ENCODE assay signal across 27 cellular contexts in genomic region chr1:237779356-237779755, GRCh38.
"Had no signal": no experiment of that assay in that cellular context is flagged by ENCODE, and none has a peak within 500 bp of the region (broad histone marks: within the 10 kb centered on the region; RNA-seq: fewer than 3 reads in every experiment).

No MANE protein-coding gene starts in this region.

- ATAC-seq: activated CD4-positive, alpha-beta T cell treated with anti-CD3 and anti-CD28 coated beads for 36 hours; activated CD8-positive, alpha-beta memory T cell treated with anti-CD3 and anti-CD28 coated beads, Interleukin-2, amount 10 ng/mL, durations not matched to agents 7 days and 5 days; activated CD8-positive, alpha-beta T cell treated with anti-CD3 and anti-CD28 coated beads, Interleukin-2, amount 10 ng/mL, durations not matched to agents 7 days and 5 days; activated naive CD8-positive, alpha-beta T cell treated with anti-CD3 and anti-CD28 coated beads, Interleukin-2, amount 50 U/mL, for 24 hours; body of pancreas; gastroesophageal sphincter had no signal

- DNase-seq: activated CD4-positive, alpha-beta memory T cell treated with anti-CD3 and anti-CD28 coated beads for 36 hours; activated CD4-positive, alpha-beta T cell treated with anti-CD3 and anti-CD28 coated beads for 36 hours; activated CD4-positive, alpha-beta T cell treated with anti-CD3 and anti-CD28 coated beads, Interleukin-2, amount 10 ng/mL, durations not matched to agents 24 days and 14 days; activated CD4-positive, CD25-positive, alpha-beta regulatory T cell; activated CD4-positive, CD25-positive, alpha-beta regulatory T cell treated with anti-CD3 and anti-CD28 coated beads, Interleukin-2, amount 50 U/mL, for 72 hours; activated CD8-positive, alpha-beta memory T cell treated with anti-CD3 and anti-CD28 coated beads, Interleukin-2, amount 10 ng/mL, durations not matched to agents 7 days and 5 days; activated CD8-positive, alpha-beta memory T cell treated with anti-CD3 and anti-CD28 coated beads, Interleukin-2, amount 50 U/mL, for 4 hours; activated CD8-positive, alpha-beta T cell treated with anti-CD3 and anti-CD28 coated beads, Interleukin-2, amount 10 ng/mL, durations not matched to agents 7 days and 5 days; activated effector memory CD4-positive, alpha-beta T cell treated with anti-CD3 and anti-CD28 coated beads, Interleukin-2, amount 50 U/mL, for 16 hours; activated naive CD4-positive, alpha-beta T cell treated with anti-CD3 and anti-CD28 coated beads for 36 hours; activated naive CD8-positive, alpha-beta T cell treated with anti-CD3 and anti-CD28 coated beads for 36 hours; activated naive CD8-positive, alpha-beta T cell treated with anti-CD3 and anti-CD28 coated beads, Interleukin-2, amount 50 U/mL, for 24 hours; activated T-cell treated with anti-CD3 and anti-CD28 coated beads, Interleukin-2, amount 50 U/mL, for 1 hour; activated T-cell treated with anti-CD3 and anti-CD28 coated beads, Interleukin-2, amount 50 U/mL, for 48 hours; adrenal gland; amygdala; aorta; body of pancreas; dorsolateral prefrontal cortex; effector memory CD4-positive, alpha-beta T cell; endodermal cell; erythroblast; foreskin melanocyte; T-helper 2 cell had no signal

- H3K27me3 ChIP-seq: adrenal gland, body of pancreas, dorsolateral prefrontal cortex, esophagus muscularis mucosa, gastroesophageal sphincter had no signal

- H3K4me3 ChIP-seq: adrenal gland, body of pancreas, coronary artery, dorsolateral prefrontal cortex, esophagus muscularis mucosa, gastroesophageal sphincter had no signal

- H3K36me3 ChIP-seq: adrenal gland had no signal
